In the genomic region with DNA sequence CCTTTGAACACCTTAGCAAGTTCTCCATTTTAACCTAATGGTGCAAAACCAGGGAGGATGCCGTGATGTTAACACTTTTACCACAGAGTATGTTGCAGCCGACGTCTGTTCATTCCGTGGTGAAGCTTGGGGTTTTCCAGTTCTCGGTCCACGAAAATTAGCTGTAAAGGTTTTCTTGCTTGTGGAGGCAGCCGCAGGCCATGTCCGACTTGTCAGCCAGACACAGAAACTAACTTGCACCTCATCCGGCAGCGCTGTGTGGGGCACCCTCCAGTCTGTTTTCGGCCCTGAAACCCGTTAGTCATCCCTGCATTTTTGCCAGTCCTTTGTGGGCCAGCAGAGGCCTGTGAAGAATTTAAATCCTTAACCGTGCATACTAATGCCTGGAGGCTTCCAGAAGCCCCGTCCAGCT, we compare ENCODE assay signal across 15 cellular contexts.
DNase-seq lines count a peak whose midpoint lies in the region; ATAC-seq and TF ChIP-seq lines count a peak whose summit lies in the region.
"Had no signal": no experiment of that assay in that cellular context is flagged by ENCODE, and none has a peak within 500 bp of the region (broad histone marks: within the 10 kb centered on the region; RNA-seq: fewer than 3 reads in every experiment).

No MANE protein-coding gene starts in this region.

- peak overlapping the region in 1 of 7 donors; percentile 15 for H3K27ac Mint-ChIP-seq in CD14-positive monocyte
- H3K27ac Mint-ChIP-seq: activated naive CD8-positive, alpha-beta T cell; stimulated activated naive B cell treated with anti-CD40 and anti-IgM and Interleukin-4, amounts not matched to agents 10 μg/mL and 1 μg/mL and 100 μg/mL, for 72 hours had no signal

- H3K9me3 Mint-ChIP-seq in CD14-positive monocyte, result peaks cover 0 to 19% (median 5%) of the 10 kb centered on the region in 7 donors

- peaks cover 0 to 5% (median 0%) of the 10 kb centered on the region in 12 donors for H3K9me3 ChIP-seq in heart left ventricle
- H3K9me3 ChIP-seq: Caco-2, gastrocnemius medialis, HAP-1 had no signal

- H3K27ac ChIP-seq in RWPE1 (no peak overlapping the region), heart left ventricle (no peak overlapping the region)
- H3K27ac ChIP-seq: gastrocnemius medialis had no signal

- peak; percentile 73 for DNase-seq in EL
- DNase-seq in RWPE1 (ENCODE audit: low spot score), result peak; percentile 37
- DNase-seq in fibroblast of peridontal ligament (ENCODE audit: extremely low read depth), result peak; percentile 18
- peak; percentile 8 to 34 for DNase-seq in stimulated activated CD8-positive, alpha-beta memory T cell treated with anti-CD3 and anti-CD28 coated beads, Interleukin-15, amount 100 ng/mL, for 4 hours (ENCODE audit: low read depth in 2 of 2)
- no peak for DNase-seq in heart left ventricle
- DNase-seq in CD14-positive monocyte (ENCODE audit: low spot score), result no peak
- DNase-seq: Caco-2; cortex of kidney; gastrocnemius medialis; NCI-H1694 treated with DMSO at 0.1 percent for 48 hours; stimulated activated naive B cell treated with anti-CD40 and anti-IgM and Interleukin-4, amounts not matched to agents 10 μg/mL and 1 μg/mL and 100 μg/mL, for 72 hours had no signal

- no peak overlapping the region for H3K4me3 ChIP-seq in heart left ventricle
- H3K4me3 ChIP-seq: gastrocnemius medialis, HAP-1 had no signal

- TF ChIP-seq CTCF in RWPE1 (conservative IDR thresholded peaks at IDR 0.05; ENCODE audit: low read depth) (no peak), heart left ventricle (IDR thresholded peaks at IDR 0.05) (no peak), CD14-positive monocyte (IDR thresholded peaks at IDR 0.05) (no peak)

- no peak for TF ChIP-seq POLR2A in heart left ventricle (IDR thresholded peaks at IDR 0.05)

- intact Hi-C loops in heart left ventricle (cut with DNase I), result no loop called here
- intact Hi-C loops in CD14-positive monocyte (cut with micrococcal nuclease), result no loop called here

- H3K27me3 ChIP-seq in heart left ventricle, result no peaks in the 10 kb centered on the region
- H3K27me3 ChIP-seq: gastrocnemius medialis had no signal

- no peaks in the 10 kb centered on the region for H3K4me1 ChIP-seq in heart left ventricle
- H3K4me1 ChIP-seq: Caco-2, gastrocnemius medialis, HAP-1 had no signal

- ATAC-seq in HG02759 (IDR thresholded peaks at IDR 0.05; ENCODE audit: unreplicated experiment), result no peak
- no peak for ATAC-seq in GM18858 (IDR thresholded peaks at IDR 0.05; ENCODE audit: unreplicated experiment)
- no peak for ATAC-seq in heart left ventricle
- ATAC-seq: gastrocnemius medialis; stimulated activated naive B cell treated with anti-CD40 and anti-IgM and Interleukin-4, amounts not matched to agents 10 μg/mL and 1 μg/mL and 100 μg/mL, for 72 hours had no signal

- H3K36me3 Mint-ChIP-seq in CD14-positive monocyte, result no peaks in the 10 kb centered on the region
- H3K36me3 Mint-ChIP-seq: stimulated activated naive B cell treated with anti-CD40 and anti-IgM and Interleukin-4, amounts not matched to agents 10 μg/mL and 1 μg/mL and 100 μg/mL, for 72 hours had no signal

- peaks cover 0 to 2% (median 0%) of the 10 kb centered on the region in 3 donors for H3K27me3 Mint-ChIP-seq in CD14-positive monocyte (ENCODE audit: low read depth in 3 of 3)
- H3K27me3 Mint-ChIP-seq: activated naive CD8-positive, alpha-beta T cell had no signal

- H3K4me3 Mint-ChIP-seq in CD14-positive monocyte, result no peak overlapping the region
- H3K4me3 Mint-ChIP-seq: activated naive CD8-positive, alpha-beta T cell; stimulated activated naive B cell treated with anti-CD40 and anti-IgM and Interleukin-4, amounts not matched to agents 10 μg/mL and 1 μg/mL and 100 μg/mL, for 72 hours had no signal

- POLR2A ChIA-PET in RWPE1 (lab: Yijun Ruan, JAX; ENCODE audit: low non-redundant PET), result no interaction called here

- no peaks in the 10 kb centered on the region for H3K36me3 ChIP-seq in heart left ventricle
- H3K36me3 ChIP-seq: gastrocnemius medialis, HAP-1 had no signal

- CTCF ChIA-PET in RWPE1 (lab: Yijun Ruan, JAX), result no interaction called here

- 87 to 94% (median 91%) methylated on average over 14 of the region's 14 CpGs for WGBS in heart left ventricle, 4 donors

- H3K4me1 Mint-ChIP-seq in CD14-positive monocyte, result no peaks in the 10 kb centered on the region
- H3K4me1 Mint-ChIP-seq: stimulated activated naive B cell treated with anti-CD40 and anti-IgM and Interleukin-4, amounts not matched to agents 10 μg/mL and 1 μg/mL and 100 μg/mL, for 72 hours had no signal

Comparison
In these comparisons a context has a peak if more than half of its experiments do, and no peak if none do; other contexts are left out.
1. DNase-seq: peak in EL (single experiment), RWPE1 (single experiment), fibroblast of peridontal ligament (single experiment) and stimulated activated CD8-positive, alpha-beta memory T cell treated with anti-CD3 and anti-CD28 coated beads, Interleukin-15, amount 100 ng/mL, for 4 hours (2 of 2); none in heart left ventricle (0 of 5) and CD14-positive monocyte (single experiment).